1 cellular context compared by ENCODE assay signal in genomic region chr3:149402481-149402880, GRCh38.
A peak's percentile ranks its signal among the peaks of the same experiment; 100 is the strongest.
TF ChIP-seq lines count a peak whose summit lies in the region.

No MANE protein-coding gene starts in this region.

TF ChIP-seq in endothelial cell of umbilical vein, 7 proteins besides CTCF, POLR2A, EP300 and RAD21:
- no peak for TF ChIP-seq EZH2 (IDR thresholded peaks at IDR 0.05; ENCODE audit: borderline replicate concordance, low read depth, low read length, severe bottlenecking)
- TF ChIP-seq GATA2 (IDR thresholded peaks at IDR 0.05; ENCODE audit: insufficient read depth, insufficient read length, low read depth, low read length): peak; percentile 29
- TF ChIP-seq FOS (IDR thresholded peaks at IDR 0.05; ENCODE audit: borderline replicate concordance, insufficient read depth, low read length): no peak
